In genomic region chr12:6345319-6346071, GRCh38 we compare ENCODE assay signal across 8 cellular contexts. TPM values are rescaled to one million over a fixed set of nuclear protein-coding genes. Genes with fewer than 3 reads are reported as not detected.
DNase-seq lines count a peak whose midpoint lies in the region; ATAC-seq and TF ChIP-seq lines count a peak whose summit lies in the region.

No MANE protein-coding gene starts in this region.

- no peak overlapping the region for H3K27ac ChIP-seq in CD8-positive, alpha-beta T cell (ENCODE audit: low read depth, low read length)

- TF ChIP-seq CTCF in CD8-positive, alpha-beta T cell (IDR thresholded peaks at IDR 0.05): no peak

- peaks cover 6% of the 10 kb centered on the region for H3K36me3 Mint-ChIP-seq in CD8-positive, alpha-beta T cell
- peaks cover 3% of the 10 kb centered on the region for H3K36me3 Mint-ChIP-seq in memory B cell

- POLR2A ChIA-PET in CD8-positive, alpha-beta T cell (lab: Charles Lee): interaction anchor here (0.6 to 3.8 kb wide), 3 partner anchors 11 to 125 kb away, joined by 3 to 26 read pairs (median 3); partner anchors contain the start of gene VAMP1

- peaks cover 56% of the 10 kb centered on the region for H3K4me1 Mint-ChIP-seq in CD8-positive, alpha-beta T cell (ENCODE audit: low read depth)
- peaks cover 6% of the 10 kb centered on the region for H3K4me1 Mint-ChIP-seq in memory B cell

- peak in 3 of 7 experiments; percentile 38 to 70 (median 46) for DNase-seq in CD8-positive, alpha-beta T cell
- DNase-seq in OCI-M1 (lab: John Stamatoyannopoulos, UW) (peak; percentile 92), brain pericyte (ENCODE audit: low read depth, low spot score) (peak; percentile 75), memory B cell (ENCODE audit: low spot score in 2 of 2) (no peak), superior temporal gyrus (ENCODE audit: extremely low spot score) (no peak)

- CTCF ChIA-PET in CD8-positive, alpha-beta T cell (lab: Charles Lee): interaction anchor here (0.5 to 3.0 kb wide), 14 partner anchors 9 to 192 kb away, joined by 3 to 22 read pairs (median 3); no protein-coding TSS in a partner anchor

- H3K4me3 ChIP-seq in CD8-positive, alpha-beta T cell (ENCODE audit: low read depth, low read length): no peak overlapping the region

- intact Hi-C loops in CD8-positive, alpha-beta T cell (cut with DNase I, micrococcal nuclease): no loop called here

- H3K27ac Mint-ChIP-seq in CD8-positive, alpha-beta T cell: peak overlapping the region; percentile 86
- no peak overlapping the region for H3K27ac Mint-ChIP-seq in memory B cell

- no peaks in the 10 kb centered on the region for H3K27me3 ChIP-seq in CD8-positive, alpha-beta T cell (ENCODE audit: insufficient read depth, low read length)

- no peaks in the 10 kb centered on the region for H3K36me3 ChIP-seq in CD8-positive, alpha-beta T cell (ENCODE audit: insufficient read depth, low read length)

- no peaks in the 10 kb centered on the region for H3K9me3 Mint-ChIP-seq in CD8-positive, alpha-beta T cell
- peaks cover 4% of the 10 kb centered on the region for H3K9me3 Mint-ChIP-seq in memory B cell

- H3K4me3 Mint-ChIP-seq in CD8-positive, alpha-beta T cell: peak overlapping the region; percentile 53
- no peak overlapping the region for H3K4me3 Mint-ChIP-seq in memory B cell

- no peaks in the 10 kb centered on the region for H3K9me3 ChIP-seq in CD8-positive, alpha-beta T cell (ENCODE audit: low read length)

- H3K27me3 Mint-ChIP-seq in CD8-positive, alpha-beta T cell (ENCODE audit: low read depth): no peaks in the 10 kb centered on the region
- peaks cover 46% of the 10 kb centered on the region for H3K27me3 Mint-ChIP-seq in memory B cell

- H3K4me1 ChIP-seq in CD8-positive, alpha-beta T cell (ENCODE audit: insufficient read depth, low read length): peaks cover 48% of the 10 kb centered on the region

- ATAC-seq in CD8-positive, alpha-beta T cell: peak; percentile 55
- ATAC-seq in memory B cell (ENCODE audit: low read depth) (peak; percentile 44), HG03135 (IDR thresholded peaks at IDR 0.05; ENCODE audit: unreplicated experiment) (no peak), HG03095 (IDR thresholded peaks at IDR 0.05; ENCODE audit: unreplicated experiment) (no peak), GM18868 (IDR thresholded peaks at IDR 0.05; ENCODE audit: unreplicated experiment) (no peak)

RNA-seq across cellular contexts. Expression of gene TNFRSF1A, which starts 3.6 kb away (rescaled TPM):
- total RNA-seq in CD8-positive, alpha-beta T cell: 10 to 100 TPM; 16.7 to 18.8 TPM

RNA-seq across cellular contexts. Expression of gene SCNN1A, which starts 29.9 kb away (rescaled TPM):
- total RNA-seq in CD8-positive, alpha-beta T cell: 1 to 10 TPM in 1 of 2 experiments, under 1 TPM in 1; 0.50 to 1.1 TPM

RNA-seq across cellular contexts. Expression of gene PLEKHG6, which starts 35.0 kb away (rescaled TPM):
- total RNA-seq in CD8-positive, alpha-beta T cell: not detected

RNA-seq across cellular contexts. Expression of gene LTBR, which starts 38.5 kb away (rescaled TPM):
- total RNA-seq in CD8-positive, alpha-beta T cell: under 1 TPM in 1 of 2 experiments, not detected in 1; 0.44 TPM

Comparison
In these comparisons a context has a peak if more than half of its experiments do, and no peak if none do; other contexts are left out.
1. ATAC-seq: peak in CD8-positive, alpha-beta T cell (single experiment) and memory B cell (single experiment); none in HG03135 (single experiment), HG03095 (single experiment) and GM18868 (single experiment).
2. DNase-seq: peak in OCI-M1 (single experiment) and brain pericyte (single experiment); none in memory B cell (0 of 2) and superior temporal gyrus (single experiment).